38 cellular contexts compared by ENCODE assay signal in the genomic region with DNA sequence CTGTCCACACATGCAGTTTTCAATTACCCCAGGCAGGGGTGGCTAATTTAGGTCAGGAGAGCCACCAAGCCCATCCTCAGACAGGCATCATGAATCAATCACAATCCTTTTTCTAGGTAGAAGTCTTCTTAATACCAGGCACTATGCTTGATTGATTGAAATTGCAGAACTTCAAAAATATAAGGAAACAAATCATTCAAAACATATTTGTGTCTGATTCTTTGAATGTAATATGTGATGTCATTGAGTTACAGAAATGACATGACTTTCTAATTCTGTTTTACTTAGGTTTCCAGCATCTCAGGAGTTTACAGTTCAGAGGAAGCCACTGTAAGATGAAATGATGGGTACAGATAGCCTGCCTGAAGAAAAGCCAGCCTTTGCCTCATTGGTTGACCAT. TPM values are rescaled to one million over a fixed set of nuclear protein-coding genes. Genes with fewer than 3 reads are reported as not detected.
"Had no signal": no experiment of that assay in that cellular context is flagged by ENCODE, and none has a peak within 500 bp of the region (broad histone marks: within the 10 kb centered on the region; RNA-seq: fewer than 3 reads in every experiment).

No MANE protein-coding gene starts in this region.

- H3K9me3 ChIP-seq: MG63 had no signal

- DNase-seq: Karpas-422, Kasumi-1, MG63, MM.1S, MV-4-11, NCI-H1048, NCI-H1092, NCI-H1092 treated with DMSO at 0.1 percent for 48 hours, NCI-H1105, NCI-H1105 treated with DMSO at 0.1 percent for 48 hours, NCI-H1417, NCI-H1417 treated with DMSO at 0.1 percent for 48 hours, NCI-H1436, NCI-H1436 treated with DMSO at 0.1 percent for 48 hours, NCI-H146, NCI-H1694, NCI-H1694 treated with DMSO at 0.1 percent for 48 hours, NCI-H187, NCI-H187 treated with DMSO at 0.1 percent for 48 hours, NCI-H1930, NCI-H2029, NCI-H2029 treated with DMSO at 0.1 percent for 48 hours, NCI-H2081, NCI-H2081 treated with DMSO at 0.1 percent for 48 hours, NCI-H2107, NCI-H2171, NCI-H2171 treated with DMSO at 0.1 percent for 48 hours, NCI-H2227 treated with DMSO at 0.1 percent for 48 hours, NCI-H226, NCI-H345, NCI-H446, NCI-H446 treated with DMSO at 0.1 percent for 48 hours, NCI-H510A, NCI-H510A treated with DMSO at 0.1 percent for 48 hours had no signal

- H3K9ac ChIP-seq: KMS-11 had no signal

- H3K4me2 ChIP-seq: KMS-11 had no signal

- H3K4me3 ChIP-seq: MG63 had no signal

- H3K36me3 ChIP-seq: MG63 had no signal

- H3K27ac ChIP-seq: KMS-11 had no signal

RNA-seq across cellular contexts. Expression of a gene that starts 26.7 kb away (rescaled TPM):
- total RNA-seq: LHCN-M2, M059J, NCI-H460 had no signal
